In genomic region chr22:50485221-50486131, GRCh38 we compare ENCODE assay signal across 2 cellular contexts.
TF ChIP-seq lines count a peak whose summit lies in the region.

No MANE protein-coding gene starts in this region.

TF ChIP-seq in PFSK-1, 5 proteins besides CTCF, POLR2A, EP300 and RAD21:
- TF ChIP-seq TAF1 (IDR thresholded peaks at IDR 0.05; ENCODE audit: borderline replicate concordance, insufficient read depth, low read length) (no peak), POLR2AphosphoS5 (IDR thresholded peaks at IDR 0.05; ENCODE audit: low read depth, low read length) (peak; percentile 62), FOXP2 (optimal IDR thresholded peaks at IDR 0.05; ENCODE audit: borderline replicate concordance, extremely low read depth, extremely low read length, insufficient read depth) (no peak), SIN3A (IDR thresholded peaks at IDR 0.05; ENCODE audit: borderline replicate concordance, insufficient read depth, low read length) (no peak), REST (IDR thresholded peaks at IDR 0.05; ENCODE audit: insufficient read depth in 1 of 2, low read depth in 2 of 2, low read length in 2 of 2) (no peak)

TF ChIP-seq in HepG2, 621 proteins besides CTCF, POLR2A, EP300 and RAD21 (continues in another document):
- TF ChIP-seq ZNF609 (CRISPR knock-in tag; IDR thresholded peaks at IDR 0.05; ENCODE audit: borderline replicate concordance) (peak; percentile 32; the same call in 1 of the 2 replicates), ZMAT3 (CRISPR knock-in tag; conservative IDR thresholded peaks at IDR 0.05) (0 out of 2 replicates have a peak, but pooled peaks have one; percentile 24), ATF7-NPFF (CRISPR knock-in tag; IDR thresholded peaks at IDR 0.05; ENCODE audit: low read depth) (0 out of 2 replicates have a peak, but pooled peaks have one; percentile 11), FOXM1 (CRISPR knock-in tag; IDR thresholded peaks at IDR 0.05) (no peak), ZSCAN12 (CRISPR knock-in tag; IDR thresholded peaks at IDR 0.05) (no peak), AHR (CRISPR knock-in tag; IDR thresholded peaks at IDR 0.05) (0 out of 2 replicates have a peak, but pooled peaks have one; percentile 38), KDM6A (CRISPR knock-in tag; IDR thresholded peaks at IDR 0.05; ENCODE audit: low read depth) (no peak), CENPBD1 (CRISPR knock-in tag; IDR thresholded peaks at IDR 0.05; ENCODE audit: borderline replicate concordance, low read depth) (no peak), DMTF1 (CRISPR knock-in tag; IDR thresholded peaks at IDR 0.05) (no peak), RFX5 (IDR thresholded peaks at IDR 0.05; ENCODE audit: low read depth, low read length) (no peak), ZNF572 (CRISPR knock-in tag; IDR thresholded peaks at IDR 0.05) (no peak), ZEB1 (IDR thresholded peaks at IDR 0.05; ENCODE audit: insufficient replicate concordance, low read depth) (no peak), CSRNP1 (CRISPR knock-in tag; IDR thresholded peaks at IDR 0.05) (peak; percentile 79; the same call in 1 of the 2 replicates), PAWR (CRISPR knock-in tag; IDR thresholded peaks at IDR 0.05; ENCODE audit: borderline replicate concordance) (no peak), ZNF710 (CRISPR knock-in tag; IDR thresholded peaks at IDR 0.05; ENCODE audit: borderline replicate concordance) (no peak), HOXA7 (CRISPR knock-in tag; IDR thresholded peaks at IDR 0.05) (no peak), ZNF75D (CRISPR knock-in tag; IDR thresholded peaks at IDR 0.05; ENCODE audit: borderline replicate concordance) (no peak), WIZ (CRISPR knock-in tag; IDR thresholded peaks at IDR 0.05) (0 out of 2 replicates have a peak, but pooled peaks have one; percentile 52), ZBTB14 (CRISPR knock-in tag; IDR thresholded peaks at IDR 0.05) (no peak), PHF21A (CRISPR knock-in tag; IDR thresholded peaks at IDR 0.05) (peak; percentile 45; the same call in 1 of the 2 replicates), LBX2 (CRISPR knock-in tag; IDR thresholded peaks at IDR 0.05; ENCODE audit: borderline replicate concordance) (peak; percentile 60; the same call in 1 of the 2 replicates), ZNF3 (CRISPR knock-in tag; IDR thresholded peaks at IDR 0.05) (no peak), ERF (CRISPR knock-in tag; IDR thresholded peaks at IDR 0.05) (no peak; the same call in 1 of the 2 replicates), SP1 (IDR thresholded peaks at IDR 0.05) (no peak), SP1 (CRISPR knock-in tag; IDR thresholded peaks at IDR 0.05) (no peak), ZNF225 (CRISPR knock-in tag; IDR thresholded peaks at IDR 0.05) (no peak), ZNF143 (CRISPR knock-in tag; IDR thresholded peaks at IDR 0.05) (peak; percentile 17; the same call in 1 of the 2 replicates), KLF12 (CRISPR knock-in tag; IDR thresholded peaks at IDR 0.05; ENCODE audit: borderline replicate concordance) (no peak), MTA3 (CRISPR knock-in tag; IDR thresholded peaks at IDR 0.05) (no peak), ZNF660 (CRISPR knock-in tag; IDR thresholded peaks at IDR 0.05; ENCODE audit: borderline replicate concordance, low read depth) (no peak), YEATS2 (CRISPR knock-in tag; IDR thresholded peaks at IDR 0.05; ENCODE audit: borderline replicate concordance) (peak; percentile 27; the same call in 1 of the 2 replicates), ZNF737 (CRISPR knock-in tag; IDR thresholded peaks at IDR 0.05; ENCODE audit: borderline replicate concordance) (no peak), HCFC1 (IDR thresholded peaks at IDR 0.05; ENCODE audit: low read depth, low read length) (no peak), PHB2 (IDR thresholded peaks at IDR 0.05; ENCODE audit: partially characterized antibody) (no peak), ZNF281 (CRISPR knock-in tag; IDR thresholded peaks at IDR 0.05; ENCODE audit: borderline replicate concordance) (peak; percentile 42), HIC2 (CRISPR knock-in tag; IDR thresholded peaks at IDR 0.05; ENCODE audit: low read depth) (no peak; the same call in 1 of the 2 replicates), HDAC2 (CRISPR knock-in tag; IDR thresholded peaks at IDR 0.05) (peak; percentile 37; the same call in 1 of the 2 replicates), ZNF563 (CRISPR knock-in tag; IDR thresholded peaks at IDR 0.05) (peak; percentile 34; the same call in 1 of the 2 replicates), ZNF709 (CRISPR knock-in tag; IDR thresholded peaks at IDR 0.05) (no peak), SOX5 (CRISPR knock-in tag; IDR thresholded peaks at IDR 0.05; ENCODE audit: borderline replicate concordance) (peak; percentile 35; the same call in 1 of the 2 replicates), SP140L (CRISPR knock-in tag; IDR thresholded peaks at IDR 0.05; ENCODE audit: borderline replicate concordance) (no peak), ZNF670 (CRISPR knock-in tag; IDR thresholded peaks at IDR 0.05; ENCODE audit: borderline replicate concordance) (0 out of 2 replicates have a peak, but pooled peaks have one; percentile 27), ZKSCAN8 (CRISPR knock-in tag; IDR thresholded peaks at IDR 0.05; ENCODE audit: borderline replicate concordance) (no peak), MLLT10 (CRISPR knock-in tag; IDR thresholded peaks at IDR 0.05) (no peak), ZNF644 (CRISPR knock-in tag; IDR thresholded peaks at IDR 0.05; ENCODE audit: low read depth) (0 out of 2 replicates have a peak, but pooled peaks have one; percentile 10), NFRKB (IDR thresholded peaks at IDR 0.05) (no peak)
